In genomic region chr7:128459394-128459878, GRCh38 we compare ENCODE assay signal across 8 cellular contexts. TPM values are rescaled to one million over a fixed set of nuclear protein-coding genes. Genes with fewer than 3 reads are reported as not detected.
DNase-seq lines count a peak whose midpoint lies in the region; ATAC-seq and TF ChIP-seq lines count a peak whose summit lies in the region.

No MANE protein-coding gene starts in this region.

- peak overlapping the region; percentile 8 for H3K4me3 Mint-ChIP-seq in activated CD4-positive, alpha-beta memory T cell treated with anti-CD3 and anti-CD28 coated beads, Interleukin-2, amount 10 ng/mL, durations not matched to agents 7 days and 5 days
- peak overlapping the region in 5 of 10 donors; percentile 10 to 62 (median 40) for H3K4me3 Mint-ChIP-seq in naive thymus-derived CD4-positive, alpha-beta T cell

- H3K9me3 Mint-ChIP-seq in activated CD4-positive, alpha-beta memory T cell treated with anti-CD3 and anti-CD28 coated beads, Interleukin-2, amount 10 ng/mL, durations not matched to agents 7 days and 5 days, result no peaks in the 10 kb centered on the region
- H3K9me3 Mint-ChIP-seq in naive thymus-derived CD4-positive, alpha-beta T cell, result peaks cover 0 to 1% (median 0%) of the 10 kb centered on the region in 11 donors

- POLR2A ChIA-PET in activated CD4-positive, alpha-beta memory T cell treated with anti-CD3 and anti-CD28 coated beads, Interleukin-2, amount 10 ng/mL, durations not matched to agents 7 days and 5 days (lab: Charles Lee), result interaction anchor here (1.1 to 1.7 kb wide), 3 partner anchors 33 to 51 kb away, joined by 4 to 5 read pairs (median 5); no protein-coding TSS in a partner anchor
- POLR2A ChIA-PET in naive thymus-derived CD4-positive, alpha-beta T cell (lab: Charles Lee), result interaction anchor here (3.0 kb wide), 1 partner anchor 32 kb away, joined by 16 read pairs; no protein-coding TSS in a partner anchor

- H3K4me2 ChIP-seq in BLaER1 treated with 17β-estradiol and CSF1 and Interleukin-3, amounts not matched to agents 10 nM and 100 nM, result peak overlapping the region; percentile 87 to 99 (median 94); a peak in 20 of 22 replicates

- H3K4me1 Mint-ChIP-seq in activated CD4-positive, alpha-beta memory T cell treated with anti-CD3 and anti-CD28 coated beads, Interleukin-2, amount 10 ng/mL, durations not matched to agents 7 days and 5 days, result peaks cover 44% of the 10 kb centered on the region
- peaks cover 13 to 48% (median 22%) of the 10 kb centered on the region in 7 donors for H3K4me1 Mint-ChIP-seq in naive thymus-derived CD4-positive, alpha-beta T cell

- no peak for TF ChIP-seq POLR2A in stomach (IDR thresholded peaks at IDR 0.05)

- no peak overlapping the region for H3K27ac ChIP-seq in BLaER1 treated with 17β-estradiol and CSF1 and Interleukin-3, amounts not matched to agents 10 nM and 100 nM
- H3K27ac ChIP-seq in naive thymus-derived CD4-positive, alpha-beta T cell (ENCODE audit: low read depth, low read length), result no peak overlapping the region
- peak overlapping the region in 2 of 5 donors; percentile 4 to 95 for H3K27ac ChIP-seq in stomach

- WGBS in stomach, 5 donors, result 24 to 39% (median 27%) methylated on average over 4 to 5 of the region's 5 CpGs

- H3K4me3 ChIP-seq in BLaER1 treated with 17β-estradiol and CSF1 and Interleukin-3, amounts not matched to agents 10 nM and 100 nM, result no peak overlapping the region
- no peak overlapping the region for H3K4me3 ChIP-seq in naive thymus-derived CD4-positive, alpha-beta T cell (ENCODE audit: low read length)
- H3K4me3 ChIP-seq in stomach, result no peak overlapping the region

- intact Hi-C loops in naive thymus-derived CD4-positive, alpha-beta T cell (cut with micrococcal nuclease), result loop anchor here (1.0 to 5.0 kb wide), 8 partner anchors 32 to 872 kb away; partner anchors contain the start of genes ARF5 (in 2 of the 2), ATP6V1F (in 2 of the 2), GCC1 (in 2 of the 2) and RBM28 (in 1 of the 2)
- intact Hi-C loops in stomach (cut with DNase I; ENCODE audit: low total_unique reads), result loop anchor here (5.0 kb wide), 1 partner anchor 37 kb away; no protein-coding TSS in a partner anchor

- TF ChIP-seq EP300 in stomach (IDR thresholded peaks at IDR 0.05), result no peak

- H4K20me1 ChIP-seq in BLaER1 treated with 17β-estradiol and CSF1 and Interleukin-3, amounts not matched to agents 10 nM and 100 nM, result peaks cover 8 to 60% (median 40%) of the 10 kb centered on the region in 11 experiments; a peak in 19 of 22 replicates

- no peaks in the 10 kb centered on the region for H3K27me3 Mint-ChIP-seq in activated CD4-positive, alpha-beta memory T cell treated with anti-CD3 and anti-CD28 coated beads, Interleukin-2, amount 10 ng/mL, durations not matched to agents 7 days and 5 days
- no peaks in the 10 kb centered on the region for H3K27me3 Mint-ChIP-seq in naive thymus-derived CD4-positive, alpha-beta T cell

- peaks cover 29% of the 10 kb centered on the region for H3K36me3 Mint-ChIP-seq in activated CD4-positive, alpha-beta memory T cell treated with anti-CD3 and anti-CD28 coated beads, Interleukin-2, amount 10 ng/mL, durations not matched to agents 7 days and 5 days (ENCODE audit: low read depth)
- peaks cover 0 to 24% (median 0%) of the 10 kb centered on the region in 5 donors for H3K36me3 Mint-ChIP-seq in naive thymus-derived CD4-positive, alpha-beta T cell

- ATAC-seq in GM18870 (IDR thresholded peaks at IDR 0.05; ENCODE audit: unreplicated experiment), result peak; percentile 53
- ATAC-seq in HG03159 (IDR thresholded peaks at IDR 0.05; ENCODE audit: unreplicated experiment), result peak; percentile 52
- ATAC-seq in naive thymus-derived CD4-positive, alpha-beta T cell, result peak; percentile 67

- peak overlapping the region in 1 of 11 experiments; percentile 5; a peak in 1 of 22 replicates for H3K9ac ChIP-seq in BLaER1 treated with 17β-estradiol and CSF1 and Interleukin-3, amounts not matched to agents 10 nM and 100 nM

- H3K27me3 ChIP-seq in BLaER1 treated with 17β-estradiol and CSF1 and Interleukin-3, amounts not matched to agents 10 nM and 100 nM, result no peaks in the 10 kb centered on the region
- no peaks in the 10 kb centered on the region for H3K27me3 ChIP-seq in naive thymus-derived CD4-positive, alpha-beta T cell (ENCODE audit: control insufficient read depth in 2 of 2, insufficient read depth in 2 of 2, low read length in 2 of 2)
- no peaks in the 10 kb centered on the region for H3K27me3 ChIP-seq in stomach

- H3K36me3 ChIP-seq in BLaER1 treated with 17β-estradiol and CSF1 and Interleukin-3, amounts not matched to agents 10 nM and 100 nM, result peaks cover 6 to 50% (median 26%) of the 10 kb centered on the region in 11 experiments; a peak in 19 of 22 replicates
- no peaks in the 10 kb centered on the region for H3K36me3 ChIP-seq in naive thymus-derived CD4-positive, alpha-beta T cell (ENCODE audit: control insufficient read depth in 2 of 3, insufficient read depth in 3 of 3, low read length in 3 of 3)
- H3K36me3 ChIP-seq in stomach, result peaks cover 0 to 17% (median 8%) of the 10 kb centered on the region in 4 donors

- CTCF ChIA-PET in activated CD4-positive, alpha-beta memory T cell treated with anti-CD3 and anti-CD28 coated beads, Interleukin-2, amount 10 ng/mL, durations not matched to agents 7 days and 5 days (lab: Charles Lee), result interaction anchor here (0.6 to 4.2 kb wide), 20 partner anchors 12 to 115 kb away, joined by 3 to 285 read pairs (median 5); partner anchors contain the start of genes METTL2B and RBM28
- CTCF ChIA-PET in naive thymus-derived CD4-positive, alpha-beta T cell (lab: Charles Lee), result interaction anchor here (0.7 to 4.1 kb wide), 14 partner anchors 11 to 115 kb away, joined by 3 to 204 read pairs (median 4); partner anchors contain the start of gene RBM28

- H3K27ac Mint-ChIP-seq in activated CD4-positive, alpha-beta memory T cell treated with anti-CD3 and anti-CD28 coated beads, Interleukin-2, amount 10 ng/mL, durations not matched to agents 7 days and 5 days, result no peak overlapping the region
- H3K27ac Mint-ChIP-seq in naive thymus-derived CD4-positive, alpha-beta T cell, result peak overlapping the region in 6 of 9 donors; percentile 0 to 89 (median 53)

- DNase-seq in NCI-H748 treated with DMSO at 0.1 percent for 48 hours (lab: John Stamatoyannopoulos, UW), result peak; percentile 13
- peak; percentile 76 for DNase-seq in activated CD4-positive, alpha-beta memory T cell treated with anti-CD3 and anti-CD28 coated beads, Interleukin-2, amount 10 ng/mL, durations not matched to agents 7 days and 5 days
- DNase-seq in epidermal melanocyte (ENCODE audit: insufficient read length, low spot score), result peak; percentile 58
- DNase-seq in naive thymus-derived CD4-positive, alpha-beta T cell, result peak; percentile 29 to 78 (median 72)
- DNase-seq in stomach, result peak; percentile 71

- peak in 5 of 7 experiments; percentile 71 to 91 (median 81) for TF ChIP-seq CTCF in stomach (IDR thresholded peaks at IDR 0.05)

- H3K9me3 ChIP-seq in BLaER1 treated with 17β-estradiol and CSF1 and Interleukin-3, amounts not matched to agents 10 nM and 100 nM (replicated peaks in 1 of 11), result peaks cover 0 to 6% (median 0%) of the 10 kb centered on the region in 11 experiments; a peak in 2 of 22 replicates
- H3K9me3 ChIP-seq in naive thymus-derived CD4-positive, alpha-beta T cell (ENCODE audit: control insufficient read depth in 2 of 3, low read length in 3 of 3), result no peaks in the 10 kb centered on the region
- H3K9me3 ChIP-seq in stomach, result no peaks in the 10 kb centered on the region

- H3K4me1 ChIP-seq in BLaER1 treated with 17β-estradiol and CSF1 and Interleukin-3, amounts not matched to agents 10 nM and 100 nM, result peaks cover 39 to 56% (median 48%) of the 10 kb centered on the region in 10 experiments
- H3K4me1 ChIP-seq in naive thymus-derived CD4-positive, alpha-beta T cell (ENCODE audit: control insufficient read depth in 2 of 2, insufficient read depth in 2 of 2, low read length in 2 of 2), result peaks cover 12 to 22% of the 10 kb centered on the region in 2 donors
- H3K4me1 ChIP-seq in stomach, result peaks cover 34 to 60% (median 48%) of the 10 kb centered on the region in 4 donors

RNA-seq across cellular contexts. Expression of gene HILPDA, which starts 3.8 kb away (rescaled TPM):
- 10 to 100 TPM; 51.8 to 53.4 TPM for total RNA-seq in activated CD4-positive, alpha-beta memory T cell treated with anti-CD3 and anti-CD28 coated beads, Interleukin-2, amount 10 ng/mL, durations not matched to agents 7 days and 5 days
- total RNA-seq in naive thymus-derived CD4-positive, alpha-beta T cell, result 10 to 100 TPM in 1 of 5 experiments, 1 to 10 TPM in 4; 2.4 to 39.5 (median 4.4) TPM
- 1 to 10 TPM; 2.5 to 3.1 TPM for polyA plus RNA-seq in naive thymus-derived CD4-positive, alpha-beta T cell
- 10 to 100 TPM in 1 of 5 donors, 1 to 10 TPM in 2, under 1 TPM in 1, not detected in 1; 0.45 to 38.2 (median 2.3) TPM for total RNA-seq in stomach
- polyA plus RNA-seq in stomach, result 10 to 100 TPM in 2 of 3 donors, 1 to 10 TPM in 1; 8.1 to 25.8 (median 14.2) TPM

RNA-seq across cellular contexts. Expression of gene METTL2B, which starts 17.1 kb away (rescaled TPM):
- total RNA-seq in activated CD4-positive, alpha-beta memory T cell treated with anti-CD3 and anti-CD28 coated beads, Interleukin-2, amount 10 ng/mL, durations not matched to agents 7 days and 5 days, result 10 to 100 TPM; 23.3 to 27.8 TPM
- total RNA-seq in naive thymus-derived CD4-positive, alpha-beta T cell, result 10 to 100 TPM; 18.2 to 35.1 (median 25.9) TPM
- 10 to 100 TPM; 14.7 to 29.7 TPM for polyA plus RNA-seq in naive thymus-derived CD4-positive, alpha-beta T cell
- total RNA-seq in stomach, result 10 to 100 TPM; 10.3 to 21.5 (median 12.5) TPM
- 10 to 100 TPM in 2 of 3 donors, 1 to 10 TPM in 1; 7.8 to 12.8 (median 11.7) TPM for polyA plus RNA-seq in stomach

RNA-seq across cellular contexts. Expression of gene IMPDH1, which starts 49.7 kb away (rescaled TPM):
- total RNA-seq in activated CD4-positive, alpha-beta memory T cell treated with anti-CD3 and anti-CD28 coated beads, Interleukin-2, amount 10 ng/mL, durations not matched to agents 7 days and 5 days, result 10 to 100 TPM; 64.7 to 67.4 TPM
- 10 to 100 TPM; 36.5 to 92.0 (median 44.4) TPM for total RNA-seq in naive thymus-derived CD4-positive, alpha-beta T cell
- 10 to 100 TPM; 33.7 to 48.1 TPM for polyA plus RNA-seq in naive thymus-derived CD4-positive, alpha-beta T cell
- total RNA-seq in stomach, result 100 to 1,000 TPM in 2 of 5 donors, 10 to 100 TPM in 3; 45.5 to 188 (median 94.4) TPM
- polyA plus RNA-seq in stomach, result 10 to 100 TPM; 32.7 to 72.3 (median 59.7) TPM

Comparison
In these comparisons a context has a peak if more than half of its experiments do, and no peak if none do; other contexts are left out.
1. DNase-seq: peak in every context shown above with its lines; median percentile 76 in activated CD4-positive, alpha-beta memory T cell treated with anti-CD3 and anti-CD28 coated beads, Interleukin-2, amount 10 ng/mL, durations not matched to agents 7 days and 5 days; 72 in naive thymus-derived CD4-positive, alpha-beta T cell; 71 in stomach; 58 in epidermal melanocyte; 13 in NCI-H748 treated with DMSO at 0.1 percent for 48 hours.